In the genomic region with DNA sequence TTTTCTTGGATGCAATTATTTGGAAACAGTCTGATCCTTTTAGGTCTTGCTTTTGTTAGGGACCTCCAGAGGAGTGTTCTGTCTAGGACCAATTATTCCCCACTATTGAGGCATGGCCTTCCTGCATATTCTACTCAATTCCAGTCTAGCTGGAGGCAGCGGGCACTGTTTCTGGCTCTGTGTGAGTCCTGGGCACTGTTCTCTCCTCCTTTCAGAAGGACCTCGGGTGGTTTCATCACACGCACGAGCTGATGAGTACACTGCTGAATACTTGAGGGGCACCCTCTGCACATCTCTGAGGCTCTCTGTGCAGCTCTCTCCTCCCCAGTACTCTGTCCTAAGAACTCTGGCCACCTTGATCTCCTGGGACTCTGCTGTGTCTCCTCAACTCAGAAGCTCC, we compare ENCODE assay signal across 25 cellular contexts. TPM values are rescaled to one million over a fixed set of nuclear protein-coding genes. Genes with fewer than 3 reads are reported as not detected.
DNase-seq lines count a peak whose midpoint lies in the region; ATAC-seq, FAIRE-seq and TF ChIP-seq lines count a peak whose summit lies in the region.
"Had no signal": no experiment of that assay in that cellular context is flagged by ENCODE, and none has a peak within 500 bp of the region (broad histone marks: within the 10 kb centered on the region; RNA-seq: fewer than 3 reads in every experiment).

No MANE protein-coding gene starts in this region.

- H3K4me2 ChIP-seq in SK-N-SH: no peak overlapping the region
- H3K4me2 ChIP-seq in A549: no peak overlapping the region
- H3K4me2 ChIP-seq: BLaER1 had no signal

- CTCF ChIA-PET in SK-N-SH (lab: Yijun Ruan, JAX): interaction anchor here (0.7 to 9.4 kb wide), 22 partner anchors 8 to 1010 kb away, joined by 3 to 144 read pairs (median 6); partner anchors contain the start of gene SRSF1
- CTCF ChIA-PET in A549 (lab: Yijun Ruan, JAX): interaction anchor here (0.7 to 5.5 kb wide), 32 partner anchors 8 to 1007 kb away, joined by 3 to 82 read pairs (median 4); partner anchors contain the start of gene MRPS23

- TF ChIP-seq EP300 in SK-N-SH (IDR thresholded peaks at IDR 0.05; ENCODE audit: borderline replicate concordance in 1 of 2, low read depth in 1 of 2, low read length in 1 of 2) (no peak), A549 (IDR thresholded peaks at IDR 0.05) (no peak)

- DNase-seq in SK-N-SH (no peak), A549 (ENCODE audit: low read depth in 1 of 2, low spot score in 1 of 2) (no peak), islet precursor cell (peak; percentile 44), caudate nucleus (lab: John Stamatoyannopoulos, UW) (no peak)
- DNase-seq: ACHN; BE2C; CD4-positive, alpha-beta memory T cell; CD4-positive, CD25-positive, alpha-beta regulatory T cell; CD8-positive, alpha-beta memory T cell; COR-L47; DMS 273 treated with DMSO at 0.1 percent for 48 hours; DMS153; DMS53; DMS79; DND-41; EL; GDM1 had no signal

- H2AFZ ChIP-seq in SK-N-SH (ENCODE audit: low read depth): no peak overlapping the region

- no peaks in the 10 kb centered on the region for H3F3A ChIP-seq in SK-N-SH (replicated peaks; ENCODE audit: insufficient read depth)

- H3K9ac ChIP-seq in SK-N-SH: no peak overlapping the region
- H3K9ac ChIP-seq: BLaER1 had no signal

- POLR2A ChIA-PET in SK-N-SH (lab: Yijun Ruan, JAX): interaction anchor here (1.0 to 1.6 kb wide), 3 partner anchors 30 to 117 kb away, joined by 4 to 5 read pairs (median 4); partner anchors contain the start of gene SRSF1
- POLR2A ChIA-PET in A549 (lab: Yijun Ruan, JAX): no interaction called here

- no peak for TF ChIP-seq POLR2A in A549 (IDR thresholded peaks at IDR 0.05; ENCODE audit: low read length)

- H3K9me2 ChIP-seq in SK-N-SH: no peaks in the 10 kb centered on the region

- H3K4me1 ChIP-seq in SK-N-SH (ENCODE audit: control insufficient read depth in 1 of 2, insufficient read depth in 2 of 2, low read depth in 1 of 2, low read length in 1 of 2) (no peaks in the 10 kb centered on the region), A549 (no peaks in the 10 kb centered on the region)
- H3K4me1 ChIP-seq: BE2C, BLaER1 had no signal

- no peak for FAIRE-seq in A549 (lab: Jason Lieb, UNC)
- FAIRE-seq: GM12878, GM12892, GM18507 had no signal

- H4K20me1 ChIP-seq in SK-N-SH (ENCODE audit: insufficient read depth): no peaks in the 10 kb centered on the region
- H4K20me1 ChIP-seq: BLaER1 had no signal

- H3K79me2 ChIP-seq in SK-N-SH (ENCODE audit: insufficient read depth): no peaks in the 10 kb centered on the region

- ATAC-seq in SK-N-SH treated with all-trans-retinoic acid at 6 μM for 48 hours (peak; percentile 19; the same call in 1 of the 3 replicates), A549 (peak; percentile 15 to 44; a peak in 3 of 6 replicates)
- ATAC-seq: GM12878 had no signal

- no peak for TF ChIP-seq RAD21 in SK-N-SH (IDR thresholded peaks at IDR 0.05; ENCODE audit: low read length)
- TF ChIP-seq RAD21 in A549 (conservative IDR thresholded peaks at IDR 0.05 in 1 of 2, IDR thresholded peaks at IDR 0.05 in 1 of 2): no peak

- 0 out of 2 replicates have a peak, but pooled peaks cover 18% of the 10 kb centered on the region for H3K27me3 ChIP-seq in SK-N-SH (ENCODE audit: insufficient read depth)
- H3K27me3 ChIP-seq: BLaER1 had no signal

- H3K36me3 ChIP-seq in SK-N-SH (replicated peaks in 1 of 2; ENCODE audit: control insufficient read depth in 1 of 2, insufficient read depth in 2 of 2, low read length in 1 of 2): no peaks in the 10 kb centered on the region
- H3K36me3 ChIP-seq: BE2C, BLaER1 had no signal

- H3K27ac ChIP-seq in SK-N-SH (ENCODE audit: low read depth in 2 of 2, low read length in 1 of 2) (no peak overlapping the region), A549 (no peak overlapping the region), caudate nucleus (ENCODE audit: low read depth, low read length) (no peak overlapping the region)
- H3K27ac ChIP-seq: 22Rv1, BLaER1 had no signal

- WGBS in SK-N-SH (ENCODE audit: low lambda C conversion rate): 22% methylated on average over 4 of the region's 4 CpGs
- WGBS in A549 (ENCODE audit: missing lambda C conversion rate): 27% methylated on average over 4 of the region's 4 CpGs

- TF ChIP-seq CTCF in SK-N-SH (IDR thresholded peaks at IDR 0.05) (no peak), A549 (IDR thresholded peaks at IDR 0.05) (no peak)

- no peaks in the 10 kb centered on the region for H3K9me3 ChIP-seq in SK-N-SH
- H3K9me3 ChIP-seq in A549: no peaks in the 10 kb centered on the region
- H3K9me3 ChIP-seq: BE2C, BLaER1 had no signal

- H3K4me3 ChIP-seq in SK-N-SH (ENCODE audit: low read depth in 2 of 2, low read length in 1 of 2) (no peak overlapping the region), A549 (no peak overlapping the region)
- H3K4me3 ChIP-seq: BLaER1, GM12878 had no signal

TF ChIP-seq in SK-N-SH treated with all-trans-retinoic acid at 6 μM for 48 hours, 23 proteins besides CTCF, POLR2A, EP300 and RAD21 (continues in another document):
- TF ChIP-seq ZFP3 (CRISPR knock-in tag; IDR thresholded peaks at IDR 0.05) (no peak), OSR1 (CRISPR knock-in tag; IDR thresholded peaks at IDR 0.05) (no peak), CREB5 (CRISPR knock-in tag; IDR thresholded peaks at IDR 0.05; ENCODE audit: low read depth) (no peak), GLIS3 (CRISPR knock-in tag; IDR thresholded peaks at IDR 0.05) (no peak)

TF ChIP-seq in SK-N-SH, 30 proteins besides CTCF, POLR2A, EP300 and RAD21 (continues in another document):
- no peak for TF ChIP-seq TCF12 (IDR thresholded peaks at IDR 0.05)
- no peak for TF ChIP-seq FOXM1 (IDR thresholded peaks at IDR 0.05; ENCODE audit: low read depth)
- TF ChIP-seq CHD2 (IDR thresholded peaks at IDR 0.05; ENCODE audit: low read length, partially characterized antibody): no peak

TF ChIP-seq in A549, 52 proteins besides CTCF, POLR2A, EP300 and RAD21:
- TF ChIP-seq, protein P1, sequence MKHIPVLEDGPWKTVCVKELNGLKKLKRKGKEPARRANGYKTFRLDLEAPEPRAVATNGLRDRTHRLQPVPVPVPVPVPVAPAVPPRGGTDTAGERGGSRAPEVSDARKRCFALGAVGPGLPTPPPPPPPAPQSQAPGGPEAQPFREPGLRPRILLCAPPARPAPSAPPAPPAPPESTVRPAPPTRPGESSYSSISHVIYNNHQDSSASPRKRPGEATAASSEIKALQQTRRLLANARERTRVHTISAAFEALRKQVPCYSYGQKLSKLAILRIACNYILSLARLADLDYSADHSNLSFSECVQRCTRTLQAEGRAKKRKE (CRISPR knock-in tag; IDR thresholded peaks at IDR 0.05; ENCODE audit: low read depth): no peak
- TF ChIP-seq SREBF2 (IDR thresholded peaks at IDR 0.05): no peak
- no peak for TF ChIP-seq HEYL (CRISPR knock-in tag; IDR thresholded peaks at IDR 0.05)
- no peak for TF ChIP-seq ZSCAN20 (CRISPR knock-in tag; IDR thresholded peaks at IDR 0.05)
- TF ChIP-seq USF2 (IDR thresholded peaks at IDR 0.05): no peak
- TF ChIP-seq MAZ (IDR thresholded peaks at IDR 0.05; ENCODE audit: borderline replicate concordance, low read depth, low read length): no peak
- no peak for TF ChIP-seq MAX (IDR thresholded peaks at IDR 0.05)
- TF ChIP-seq HOXB13 (CRISPR knock-in tag; IDR thresholded peaks at IDR 0.05; ENCODE audit: low read depth): no peak
- TF ChIP-seq NR3C1 (IDR thresholded peaks at IDR 0.05): no peak
- no peak for TF ChIP-seq JUNB (IDR thresholded peaks at IDR 0.05)
- no peak for TF ChIP-seq CHD4 (IDR thresholded peaks at IDR 0.05; ENCODE audit: borderline replicate concordance)
- TF ChIP-seq HOXA7 (CRISPR knock-in tag; IDR thresholded peaks at IDR 0.05): no peak
- no peak for TF ChIP-seq RNF2 (IDR thresholded peaks at IDR 0.05; ENCODE audit: borderline replicate concordance, low read depth)
- no peak for TF ChIP-seq MYC (IDR thresholded peaks at IDR 0.05; ENCODE audit: borderline replicate concordance, low read length)
TF ChIP-seq in A549: peak in this region for 0.

RNA-seq across cellular contexts. Expression of gene DYNLL2, which starts 30.7 kb away (rescaled TPM):
- 27.0 and 27.4 TPM in 2 replicates for polyA plus RNA-seq in SK-N-SH (2012; rRNA removed)
- polyA plus RNA-seq in SK-N-SH (2012; cell fraction: cytosol; rRNA removed): 29.3 TPM in 2 replicates
- 17.1 and 23.7 TPM in 2 replicates for polyA plus RNA-seq in SK-N-SH (2012; cell fraction: nucleus; rRNA removed)
- polyA plus RNA-seq in A549 (2011; rRNA removed): 19.6 TPM in 2 replicates
- 11.2 and 12.0 TPM in 2 replicates for polyA plus RNA-seq in A549 (2012; cell fraction: cytosol; rRNA removed)
- 6.1 and 7.7 TPM in 2 replicates for polyA plus RNA-seq in A549 (2012; cell fraction: nucleus; rRNA removed)
- polyA plus RNA-seq in A549 (2017; fragmentation: RNase III; extraction: RNeasy Plus Mini Kit Qiagen cat#74134 plus additional on column Dnase treatment): 33.2 to 34.1 TPM (median 33.7 TPM) in 3 replicates
- polyA minus RNA-seq in A549 (2011; rRNA and poly(A)+ RNA removed): 13.6 and 13.9 TPM in 2 replicates

RNA-seq across cellular contexts. Expression of gene OR4D1, which starts 34.2 kb away (rescaled TPM):
- polyA plus RNA-seq in SK-N-SH (2012; rRNA removed): not detected in 2 replicates
- not detected in 2 replicates for polyA plus RNA-seq in SK-N-SH (2012; cell fraction: cytosol; rRNA removed)
- polyA plus RNA-seq in SK-N-SH (2012; cell fraction: nucleus; rRNA removed): not detected in 2 replicates
- 0.03 and 0.04 TPM in 2 replicates for polyA plus RNA-seq in A549 (2011; rRNA removed)
- 0.03 TPM in 2 replicates for polyA plus RNA-seq in A549 (2012; cell fraction: cytosol; rRNA removed)
- 0.04 TPM in 1 of 2 replicates, not detected in the other for polyA plus RNA-seq in A549 (2012; cell fraction: nucleus; rRNA removed)
- polyA plus RNA-seq in A549 (2017; fragmentation: RNase III; extraction: RNeasy Plus Mini Kit Qiagen cat#74134 plus additional on column Dnase treatment): 0.03 TPM in 1 of 3 replicates, not detected in the others
- polyA minus RNA-seq in A549 (2011; rRNA and poly(A)+ RNA removed): not detected in 2 replicates
- polyA plus RNA-seq: AG04450, CD14-positive monocyte, GM12878 had no signal

RNA-seq across cellular contexts. Expression of gene OR4D2, which starts 52.8 kb away (rescaled TPM):
- polyA plus RNA-seq in SK-N-SH (2012; rRNA removed) (not detected in 2 replicates), A549 (2011; rRNA removed) (not detected in 2 replicates), A549 (2017; fragmentation: RNase III; extraction: RNeasy Plus Mini Kit Qiagen cat#74134 plus additional on column Dnase treatment) (not detected in 3 replicates)
- not detected in 2 replicates for polyA plus RNA-seq in SK-N-SH (2012; cell fraction: cytosol; rRNA removed)
- not detected in 2 replicates for polyA plus RNA-seq in SK-N-SH (2012; cell fraction: nucleus; rRNA removed)
- polyA plus RNA-seq in A549 (2012; cell fraction: cytosol; rRNA removed): not detected in 2 replicates
- not detected in 2 replicates for polyA plus RNA-seq in A549 (2012; cell fraction: nucleus; rRNA removed)
- not detected in 2 replicates for polyA minus RNA-seq in A549 (2011; rRNA and poly(A)+ RNA removed)
- polyA plus RNA-seq: AG04450; CD14-positive monocyte; CD4-positive, alpha-beta memory T cell; CD4-positive, CD25-positive, alpha-beta regulatory T cell; CD8-positive, alpha-beta memory T cell had no signal
